In the genomic region with DNA sequence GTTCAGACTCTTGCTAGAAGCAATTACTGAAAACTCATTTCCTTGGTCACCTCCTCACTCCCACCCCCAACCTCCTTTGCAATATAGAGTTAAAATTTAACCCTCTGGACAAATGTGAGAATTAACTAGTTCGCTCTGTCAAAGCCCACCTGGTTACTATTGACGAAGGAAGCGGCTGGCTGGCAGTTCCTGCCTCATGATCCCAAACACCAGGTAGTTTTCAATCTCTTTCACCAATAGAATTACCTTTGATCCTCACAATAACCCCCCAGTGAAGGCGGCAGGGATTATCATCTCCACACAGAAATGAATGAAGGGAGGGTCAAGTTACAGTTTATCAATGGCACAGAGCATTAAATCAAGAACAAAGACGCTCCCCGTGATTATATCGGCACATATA, we compare ENCODE assay signal across 24 cellular contexts.
DNase-seq lines count a peak whose midpoint lies in the region; ATAC-seq, FAIRE-seq and TF ChIP-seq lines count a peak whose summit lies in the region.
"Had no signal": no experiment of that assay in that cellular context is flagged by ENCODE, and none has a peak within 500 bp of the region (broad histone marks: within the 10 kb centered on the region; RNA-seq: fewer than 3 reads in every experiment).

No MANE protein-coding gene starts in this region.

- H3K27me3 ChIP-seq in astrocyte (ENCODE audit: insufficient read depth, low read length) = no peaks in the 10 kb centered on the region
- H3K27me3 ChIP-seq in mesenchymal stem cell (ENCODE audit: control insufficient read depth in 1 of 2, insufficient read depth in 1 of 2, low read length in 2 of 2) = no peaks in the 10 kb centered on the region
- H3K27me3 ChIP-seq: BE2C, Peyer's patch had no signal

- H2BK5ac ChIP-seq in mesenchymal stem cell (ENCODE audit: low read depth, low read length, poor library complexity, severe bottlenecking) = no peak overlapping the region

- H3K9ac ChIP-seq in astrocyte (ENCODE audit: low read length) (no peak overlapping the region), mesenchymal stem cell (ENCODE audit: low read length) (no peak overlapping the region)

- H4K20me1 ChIP-seq in astrocyte (ENCODE audit: insufficient read depth, low read length) = no peaks in the 10 kb centered on the region

- TF ChIP-seq CTCF in astrocyte (IDR thresholded peaks at IDR 0.05; ENCODE audit: insufficient read depth, low read depth, low read length) = no peak

- H3K4me3 ChIP-seq in astrocyte (ENCODE audit: insufficient read depth, low read depth, low read length) (no peak overlapping the region), mesenchymal stem cell (ENCODE audit: insufficient read depth in 1 of 2, low read depth in 1 of 2, low read length in 2 of 2) (no peak overlapping the region)
- H3K4me3 ChIP-seq: Peyer's patch had no signal

- H3K4me2 ChIP-seq in astrocyte (ENCODE audit: low read length) (no peak overlapping the region), mesenchymal stem cell (ENCODE audit: low read length, poor library complexity, severe bottlenecking) (no peak overlapping the region)

- H3K36me3 ChIP-seq in astrocyte (ENCODE audit: insufficient read depth, low read length) (no peaks in the 10 kb centered on the region), mesenchymal stem cell (ENCODE audit: control insufficient read depth in 1 of 2, insufficient read depth in 2 of 2, low read depth in 1 of 2, low read length in 2 of 2) (no peaks in the 10 kb centered on the region)
- H3K36me3 ChIP-seq: BE2C, Peyer's patch had no signal

- ATAC-seq in left ventricle myocardium superior = no peak
- ATAC-seq: HepG2 had no signal

- H2AFZ ChIP-seq in astrocyte (ENCODE audit: low read depth, low read length) (peak overlapping the region; percentile 38), mesenchymal stem cell (ENCODE audit: low read depth, low read length) (no peak overlapping the region)

- no peak overlapping the region for H3K27ac ChIP-seq in astrocyte (ENCODE audit: low read depth, low read length)
- H3K27ac ChIP-seq in mesenchymal stem cell (ENCODE audit: low read length, poor library complexity, severe bottlenecking) = no peak overlapping the region
- H3K27ac ChIP-seq: Peyer's patch had no signal

- H3K9me3 Mint-ChIP-seq in astrocyte (ENCODE audit: unreplicated experiment) = no peaks in the 10 kb centered on the region
- H3K9me3 Mint-ChIP-seq: CD14-positive monocyte had no signal

- no peak overlapping the region for H3K4me3 Mint-ChIP-seq in astrocyte (ENCODE audit: unreplicated experiment)
- H3K4me3 Mint-ChIP-seq: CD14-positive monocyte had no signal

- H3K36me3 Mint-ChIP-seq in astrocyte (ENCODE audit: low read depth, unreplicated experiment) = no peaks in the 10 kb centered on the region
- H3K36me3 Mint-ChIP-seq: CD14-positive monocyte had no signal

- 69% methylated on average over 3 of the region's 7 CpGs for WGBS in mesenchymal stem cell

- H3K4me1 Mint-ChIP-seq in astrocyte (ENCODE audit: low read depth, unreplicated experiment) = no peaks in the 10 kb centered on the region
- H3K4me1 Mint-ChIP-seq: CD14-positive monocyte had no signal

- no peak overlapping the region for H2BK120ac ChIP-seq in mesenchymal stem cell (ENCODE audit: low read depth, low read length)

- H4K8ac ChIP-seq in mesenchymal stem cell (ENCODE audit: low read length) = no peak overlapping the region

- no peak overlapping the region for H3K4ac ChIP-seq in mesenchymal stem cell (ENCODE audit: low read depth in 1 of 2, low read length in 2 of 2)

- H3K14ac ChIP-seq in mesenchymal stem cell (ENCODE audit: low read length in 2 of 2) = no peak overlapping the region

- no peaks in the 10 kb centered on the region for H3K79me2 ChIP-seq in astrocyte (ENCODE audit: insufficient read depth, low read length)

- peaks cover 3% of the 10 kb centered on the region for H3K27me3 Mint-ChIP-seq in astrocyte (ENCODE audit: low read depth, unreplicated experiment)

- H3K4me1 ChIP-seq in astrocyte (ENCODE audit: insufficient read depth, low read length) (no peaks in the 10 kb centered on the region), mesenchymal stem cell (ENCODE audit: control insufficient read depth, insufficient read depth, low read depth, low read length) (no peaks in the 10 kb centered on the region)
- H3K4me1 ChIP-seq: BE2C, Peyer's patch had no signal

- H2AK5ac ChIP-seq in mesenchymal stem cell (ENCODE audit: low read length, severe bottlenecking) = no peak overlapping the region

- no peak overlapping the region for H3K27ac Mint-ChIP-seq in astrocyte (ENCODE audit: unreplicated experiment)

- H2BK15ac ChIP-seq in mesenchymal stem cell (ENCODE audit: low read depth, poor library complexity, severe bottlenecking) = no peak overlapping the region

- H3K9me3 ChIP-seq in astrocyte (ENCODE audit: insufficient read depth, low read depth, low read length) (no peaks in the 10 kb centered on the region), mesenchymal stem cell (ENCODE audit: control insufficient read depth, low read length) (no peaks in the 10 kb centered on the region)
- H3K9me3 ChIP-seq: BE2C, Peyer's patch had no signal

- no peak overlapping the region for H3K23ac ChIP-seq in mesenchymal stem cell (ENCODE audit: low read length in 2 of 2)

- DNase-seq in NCI-H1930 (lab: John Stamatoyannopoulos, UW) (peak; percentile 23 to 71), astrocyte (ENCODE audit: low read depth) (no peak), iPS-NIHi11 (ENCODE audit: low spot score) (peak; percentile 11), NCI-H1105 (lab: John Stamatoyannopoulos, UW) (no peak), left ventricle myocardium superior (no peak), mesenchymal stem cell (no peak)
- no peak for DNase-seq in activated effector memory CD4-positive, alpha-beta T cell treated with Interleukin-2 at 50 U/mL for 16 hours
- DNase-seq: BE2C, DMS153, DND-41, H7, Karpas-422, NCI-H1092, NCI-H1436, NCI-H187 treated with DMSO at 0.1 percent for 48 hours, NCI-H2107, NCI-H524, OCI-M1, Peyer's patch, SHP77 treated with DMSO at 0.1 percent for 48 hours had no signal

- H3K79me1 ChIP-seq in mesenchymal stem cell (replicated peaks; ENCODE audit: low read length, poor library complexity, severe bottlenecking) = no peaks in the 10 kb centered on the region

- intact Hi-C loops in left ventricle myocardium superior (cut with micrococcal nuclease) = no loop called here

- no peak overlapping the region for H2BK12ac ChIP-seq in mesenchymal stem cell (ENCODE audit: low read length in 2 of 2)

- FAIRE-seq in astrocyte (lab: Jason Lieb, UNC) = no peak
- FAIRE-seq: GM12892, GM19239, HepG2 had no signal

- H4K91ac ChIP-seq in mesenchymal stem cell (ENCODE audit: low read length) = no peak overlapping the region

- H3K18ac ChIP-seq in mesenchymal stem cell (ENCODE audit: low read depth in 1 of 2, low read length in 2 of 2) = no peak overlapping the region

Comparison
In these comparisons a context has a peak if more than half of its experiments do, and no peak if none do; other contexts are left out.
1. DNase-seq: peak in NCI-H1930 (2 of 2) and iPS-NIHi11 (single experiment); none in astrocyte (single experiment), NCI-H1105 (single experiment), left ventricle myocardium superior (single experiment), mesenchymal stem cell (single experiment) and activated effector memory CD4-positive, alpha-beta T cell treated with Interleukin-2 at 50 U/mL for 16 hours (single experiment).